ENCODE assay signal across 9 cellular contexts in genomic region chr15:59622289-59622688, GRCh38. TPM values are rescaled to one million over a fixed set of nuclear protein-coding genes. Genes with fewer than 3 reads are reported as not detected.
A peak's percentile ranks its signal among the peaks of the same experiment; 100 is the strongest.
DNase-seq lines count a peak whose midpoint lies in the region; ATAC-seq and TF ChIP-seq lines count a peak whose summit lies in the region.
"Had no signal": no experiment of that assay in that cellular context is flagged by ENCODE, and none has a peak within 500 bp of the region (broad histone marks: within the 10 kb centered on the region; RNA-seq: fewer than 3 reads in every experiment).

No MANE protein-coding gene starts in this region.

- no peak overlapping the region for H3K27ac Mint-ChIP-seq in Calu3 (ENCODE audit: unreplicated experiment)
- no peak overlapping the region for H3K27ac Mint-ChIP-seq in stimulated activated memory B cell treated with anti-CD40 and anti-IgM and Interleukin-4, amounts not matched to agents 10 μg/mL and 1 μg/mL and 100 μg/mL, for 72 hours
- H3K27ac Mint-ChIP-seq: naive thymus-derived CD4-positive, alpha-beta T cell had no signal

- H3K36me3 Mint-ChIP-seq in Calu3 (ENCODE audit: insufficient read depth, unreplicated experiment), result peaks cover 5% of the 10 kb centered on the region
- H3K36me3 Mint-ChIP-seq in stimulated activated memory B cell treated with anti-CD40 and anti-IgM and Interleukin-4, amounts not matched to agents 10 μg/mL and 1 μg/mL and 100 μg/mL, for 72 hours, result no peaks in the 10 kb centered on the region
- H3K36me3 Mint-ChIP-seq: naive thymus-derived CD4-positive, alpha-beta T cell had no signal

- H3K4me1 Mint-ChIP-seq in Calu3 (ENCODE audit: low read depth, unreplicated experiment), result peaks cover 2% of the 10 kb centered on the region
- H3K4me1 Mint-ChIP-seq in stimulated activated memory B cell treated with anti-CD40 and anti-IgM and Interleukin-4, amounts not matched to agents 10 μg/mL and 1 μg/mL and 100 μg/mL, for 72 hours, result no peaks in the 10 kb centered on the region
- H3K4me1 Mint-ChIP-seq: naive thymus-derived CD4-positive, alpha-beta T cell had no signal

- H3K9me3 Mint-ChIP-seq in Calu3 (ENCODE audit: low read depth, unreplicated experiment), result no peaks in the 10 kb centered on the region
- H3K9me3 Mint-ChIP-seq in stimulated activated memory B cell treated with anti-CD40 and anti-IgM and Interleukin-4, amounts not matched to agents 10 μg/mL and 1 μg/mL and 100 μg/mL, for 72 hours, result no peaks in the 10 kb centered on the region
- H3K9me3 Mint-ChIP-seq: naive thymus-derived CD4-positive, alpha-beta T cell had no signal

- H3K4me3 Mint-ChIP-seq in Calu3 (ENCODE audit: low read depth, unreplicated experiment), result no peak overlapping the region
- H3K4me3 Mint-ChIP-seq in stimulated activated memory B cell treated with anti-CD40 and anti-IgM and Interleukin-4, amounts not matched to agents 10 μg/mL and 1 μg/mL and 100 μg/mL, for 72 hours, result no peak overlapping the region
- H3K4me3 Mint-ChIP-seq: naive thymus-derived CD4-positive, alpha-beta T cell had no signal

- DNase-seq in Calu3 (peak; percentile 92), NCI-H146 treated with DMSO at 0.1 percent for 48 hours (lab: John Stamatoyannopoulos, UW; ENCODE audit: unreplicated experiment) (peak; percentile 44), activated T-cell treated with anti-CD3 and anti-CD28 coated beads for 4 hours (peak; percentile 11), hepatic stellate cell (ENCODE audit: low spot score) (peak; percentile 27), retina (no peak)

- no TSS peak for BruUV-seq in Calu3 (replicated peaks; lab: Mats Ljungman, UMichigan)

- TF ChIP-seq CTCF in Calu3 (IDR thresholded peaks at IDR 0.05; ENCODE audit: unreplicated experiment), result peak; percentile 83

- CTCF ChIA-PET in Calu3 (lab: Charles Lee), result interaction anchor here (0.7 kb wide), 2 partner anchors 90 to 323 kb away, joined by 4 read pairs; no protein-coding TSS in a partner anchor

- intact Hi-C loops in Calu3 (cut with micrococcal nuclease; ENCODE audit: unreplicated experiment), result loop anchor here (1.0 kb wide), 1 partner anchor 90 kb away; no protein-coding TSS in a partner anchor

- ATAC-seq in GM21423 (IDR thresholded peaks at IDR 0.05; ENCODE audit: unreplicated experiment) (peak; percentile 53), GM21367 (IDR thresholded peaks at IDR 0.05; ENCODE audit: unreplicated experiment) (no peak)
- peak; percentile 88 for ATAC-seq in stimulated activated memory B cell treated with anti-CD40 and anti-IgM and Interleukin-4, amounts not matched to agents 10 μg/mL and 1 μg/mL and 100 μg/mL, for 72 hours
- ATAC-seq: naive thymus-derived CD4-positive, alpha-beta T cell had no signal

- no peaks in the 10 kb centered on the region for H3K27me3 Mint-ChIP-seq in Calu3 (ENCODE audit: unreplicated experiment)
- H3K27me3 Mint-ChIP-seq in stimulated activated memory B cell treated with anti-CD40 and anti-IgM and Interleukin-4, amounts not matched to agents 10 μg/mL and 1 μg/mL and 100 μg/mL, for 72 hours, result peaks cover 9% of the 10 kb centered on the region

RNA-seq across cellular contexts. Expression of gene GCNT3, which starts 10.7 kb away (rescaled TPM):
- 11.6 and 15.4 TPM in 2 replicates for total RNA-seq in Calu3 (2022)
- total RNA-seq: naive thymus-derived CD4-positive, alpha-beta T cell had no signal

RNA-seq across cellular contexts. Expression of gene GTF2A2, which starts 35.0 kb away (rescaled TPM):
- 72.8 and 93.7 TPM in 2 replicates for total RNA-seq in Calu3 (2022)
